In the genomic region with DNA sequence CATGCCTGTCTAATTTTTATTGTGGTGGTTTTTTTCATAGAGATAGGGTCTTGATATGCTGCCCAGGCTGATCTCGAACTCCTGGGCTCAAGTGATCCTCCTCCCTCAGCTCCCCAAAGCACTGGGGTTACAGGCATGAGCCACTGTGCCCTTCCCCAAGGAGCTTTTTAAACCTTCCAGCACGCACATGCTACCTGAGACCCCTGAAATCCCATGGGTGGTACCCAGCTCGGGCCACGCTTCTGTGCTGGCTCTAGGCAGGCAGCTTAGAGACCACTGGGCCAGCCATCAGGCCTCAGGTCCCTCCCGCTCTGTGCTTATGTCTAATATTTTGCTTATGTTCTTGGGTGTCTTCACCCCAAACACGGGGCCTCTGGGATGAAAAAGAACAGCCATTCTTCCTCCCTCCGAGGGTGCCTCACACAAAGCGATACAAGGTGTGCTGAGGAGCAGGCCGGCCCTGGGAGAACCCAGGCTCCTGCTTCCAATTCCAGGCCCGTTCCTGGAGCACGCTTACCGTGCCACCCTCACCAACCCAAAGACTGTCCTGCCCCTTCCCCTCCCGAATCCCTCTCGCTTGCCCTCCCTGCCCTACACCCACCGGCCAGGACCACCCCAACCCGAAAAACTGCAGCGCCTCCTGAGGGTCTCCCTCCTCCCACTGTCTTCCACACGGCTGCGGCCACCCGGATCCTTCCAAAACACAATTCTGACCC, we compare ENCODE assay signal across 22 cellular contexts. TPM values are rescaled to one million over a fixed set of nuclear protein-coding genes. Genes with fewer than 3 reads are reported as not detected.
DNase-seq lines count a peak whose midpoint lies in the region; ATAC-seq and TF ChIP-seq lines count a peak whose summit lies in the region.
"Had no signal": no experiment of that assay in that cellular context is flagged by ENCODE, and none has a peak within 500 bp of the region (broad histone marks: within the 10 kb centered on the region; RNA-seq: fewer than 3 reads in every experiment).

No MANE protein-coding gene starts in this region.

- H3K79me1 ChIP-seq in neuronal stem cell (ENCODE audit: low read depth, low read length), result no peaks in the 10 kb centered on the region

- no peak for TF ChIP-seq CTCF in mesothelial cell of epicardium (IDR thresholded peaks at IDR 0.05; ENCODE audit: unreplicated experiment)

- H2BK120ac ChIP-seq in neuronal stem cell (ENCODE audit: low read depth, low read length), result no peak overlapping the region

- in situ Hi-C loops in G401 (cut with HindIII; ENCODE audit: low sequenced_read_pairs), result no loop called here

- H2AK5ac ChIP-seq in neuronal stem cell (ENCODE audit: low read depth, low read length), result peak overlapping the region; percentile 42

- no peak overlapping the region for H4K91ac ChIP-seq in neuronal stem cell (ENCODE audit: low read depth, low read length, poor library complexity)

- no peak overlapping the region for H2BK5ac ChIP-seq in neuronal stem cell (ENCODE audit: low read length)

- no peak overlapping the region for H2AFZ ChIP-seq in neuronal stem cell (ENCODE audit: low read length)

- ATAC-seq in activated T-cell treated with anti-CD3 and anti-CD28 coated beads, Interleukin-2, amount 50 U/mL, for 4 hours, result no peak
- ATAC-seq in activated naive CD8-positive, alpha-beta T cell treated with anti-CD3 and anti-CD28 coated beads, Interleukin-2, amount 10 ng/mL, durations not matched to agents 7 days and 5 days (ENCODE audit: low read depth), result no peak
- ATAC-seq: activated CD8-positive, alpha-beta memory T cell treated with anti-CD3 and anti-CD28 coated beads, Interleukin-2, amount 10 ng/mL, durations not matched to agents 7 days and 5 days; esophagus mucosa; gastroesophageal sphincter; left colon; right lobe of liver had no signal

- H4K8ac ChIP-seq in neuronal stem cell (ENCODE audit: low read depth, low read length), result no peak overlapping the region

- no CpG with 5 or more reads among the region's 20 CpGs for WGBS in neuronal stem cell (ENCODE audit: extremely low coverage in 2 of 2, insufficient read length in 2 of 2, insufficient replicate concordance in 1 of 2), 2 donors

- H3K27me3 Mint-ChIP-seq in activated T-cell treated with anti-CD3 and anti-CD28 coated beads, Interleukin-2, amount 50 U/mL, for 4 hours (ENCODE audit: low read depth), result no peaks in the 10 kb centered on the region
- H3K27me3 Mint-ChIP-seq in activated naive CD8-positive, alpha-beta T cell treated with anti-CD3 and anti-CD28 coated beads, Interleukin-2, amount 10 ng/mL, durations not matched to agents 7 days and 5 days, result no peaks in the 10 kb centered on the region
- H3K27me3 Mint-ChIP-seq in mesothelial cell of epicardium (ENCODE audit: low read depth), result no peaks in the 10 kb centered on the region
- H3K27me3 Mint-ChIP-seq: activated CD8-positive, alpha-beta memory T cell treated with anti-CD3 and anti-CD28 coated beads, Interleukin-2, amount 10 ng/mL, durations not matched to agents 7 days and 5 days had no signal

- H3K27ac ChIP-seq in neuronal stem cell (replicated peaks; ENCODE audit: low read length), result no peak overlapping the region
- H3K27ac ChIP-seq: gastroesophageal sphincter, right lobe of liver, RWPE1, stomach, upper lobe of left lung had no signal

- H3K27ac Mint-ChIP-seq in activated naive CD8-positive, alpha-beta T cell treated with anti-CD3 and anti-CD28 coated beads, Interleukin-2, amount 10 ng/mL, durations not matched to agents 7 days and 5 days, result peak overlapping the region; percentile 81
- no peak overlapping the region for H3K27ac Mint-ChIP-seq in mesothelial cell of epicardium
- H3K27ac Mint-ChIP-seq: activated CD8-positive, alpha-beta memory T cell treated with anti-CD3 and anti-CD28 coated beads, Interleukin-2, amount 10 ng/mL, durations not matched to agents 7 days and 5 days had no signal

- no peak overlapping the region for H3K4me2 ChIP-seq in neuronal stem cell (ENCODE audit: insufficient read depth, low read length, poor library complexity, severe bottlenecking)

- no peak overlapping the region for H3K14ac ChIP-seq in neuronal stem cell (ENCODE audit: low read length)

- H3K9me3 Mint-ChIP-seq in activated T-cell treated with anti-CD3 and anti-CD28 coated beads, Interleukin-2, amount 50 U/mL, for 4 hours, result no peaks in the 10 kb centered on the region
- no peaks in the 10 kb centered on the region for H3K9me3 Mint-ChIP-seq in activated naive CD8-positive, alpha-beta T cell treated with anti-CD3 and anti-CD28 coated beads, Interleukin-2, amount 10 ng/mL, durations not matched to agents 7 days and 5 days
- no peaks in the 10 kb centered on the region for H3K9me3 Mint-ChIP-seq in mesothelial cell of epicardium
- H3K9me3 Mint-ChIP-seq: H9 had no signal

- H3K4me3 ChIP-seq in neuronal stem cell (ENCODE audit: low read length in 2 of 2), result no peak overlapping the region
- H3K4me3 ChIP-seq: gastroesophageal sphincter, right lobe of liver, stomach, upper lobe of left lung had no signal

- no peak overlapping the region for H3K4ac ChIP-seq in neuronal stem cell (ENCODE audit: low read length)

- H2BK15ac ChIP-seq in neuronal stem cell (ENCODE audit: low read length), result no peak overlapping the region

- H3K4me1 Mint-ChIP-seq in activated T-cell treated with anti-CD3 and anti-CD28 coated beads, Interleukin-2, amount 50 U/mL, for 4 hours (ENCODE audit: low read depth), result peaks cover 82% of the 10 kb centered on the region
- H3K4me1 Mint-ChIP-seq in activated naive CD8-positive, alpha-beta T cell treated with anti-CD3 and anti-CD28 coated beads, Interleukin-2, amount 10 ng/mL, durations not matched to agents 7 days and 5 days, result peaks cover 62% of the 10 kb centered on the region
- H3K4me1 Mint-ChIP-seq in mesothelial cell of epicardium, result peaks cover 30% of the 10 kb centered on the region

- H2BK12ac ChIP-seq in neuronal stem cell (ENCODE audit: low read length), result no peak overlapping the region

- no peak overlapping the region for H3K18ac ChIP-seq in neuronal stem cell (ENCODE audit: low read length)

- H3K27me3 ChIP-seq in neuronal stem cell (ENCODE audit: control insufficient read depth in 3 of 3, insufficient read depth in 3 of 3, low read depth in 1 of 3, low read length in 3 of 3), result peaks cover 0 to 21% (median 0%) of the 10 kb centered on the region in 3 experiments
- H3K27me3 ChIP-seq: gastroesophageal sphincter, right lobe of liver, stomach, upper lobe of left lung had no signal

- no peaks in the 10 kb centered on the region for H3K36me3 ChIP-seq in neuronal stem cell (replicated peaks in 1 of 2; ENCODE audit: control insufficient read depth in 2 of 2, insufficient read depth in 2 of 2, low read length in 2 of 2)
- H3K36me3 ChIP-seq: gastroesophageal sphincter, right lobe of liver, stomach, upper lobe of left lung had no signal

- no peak for DNase-seq in activated T-cell treated with anti-CD3 and anti-CD28 coated beads, Interleukin-2, amount 50 U/mL, for 4 hours
- DNase-seq in activated T-cell treated with anti-CD3 and anti-CD28 coated beads for 4 hours, result no peak
- peak; percentile 29 for DNase-seq in G401 (ENCODE audit: low spot score)
- DNase-seq in activated naive CD8-positive, alpha-beta T cell treated with anti-CD3 and anti-CD28 coated beads, Interleukin-2, amount 10 ng/mL, durations not matched to agents 7 days and 5 days, result peak; percentile 23
- no peak for DNase-seq in neuronal stem cell (ENCODE audit: low spot score)
- no peak for DNase-seq in stimulated activated CD4-positive, alpha-beta T cell treated with anti-CD3 and anti-CD28 coated beads, Interleukin-4, amount 100 ng/mL, for 4 hours
- DNase-seq in NCI-H1436 treated with DMSO at 0.1 percent for 48 hours (lab: John Stamatoyannopoulos, UW), result no peak
- DNase-seq in mesothelial cell of epicardium (ENCODE audit: low spot score in 2 of 2, unreplicated experiment in 2 of 2), result no peak
- DNase-seq: activated CD8-positive, alpha-beta memory T cell treated with anti-CD3 and anti-CD28 coated beads, Interleukin-2, amount 10 ng/mL, durations not matched to agents 7 days and 5 days; Caco-2; H9; IMR-90; left colon; MM.1S; NCI-H187; NCI-H345; right lobe of liver; stomach; upper lobe of left lung had no signal

- H3K23ac ChIP-seq in neuronal stem cell (ENCODE audit: low read depth, low read length, poor library complexity), result no peak overlapping the region

- H3K4me1 ChIP-seq in neuronal stem cell (ENCODE audit: control insufficient read depth in 2 of 2, insufficient read depth in 1 of 2, low read depth in 1 of 2, low read length in 2 of 2), result peaks cover 8 to 14% of the 10 kb centered on the region in 2 donors
- H3K4me1 ChIP-seq: gastroesophageal sphincter, right lobe of liver had no signal

- H3K36me3 Mint-ChIP-seq in activated T-cell treated with anti-CD3 and anti-CD28 coated beads, Interleukin-2, amount 50 U/mL, for 4 hours (ENCODE audit: insufficient read depth), result peaks cover 10% of the 10 kb centered on the region
- H3K36me3 Mint-ChIP-seq in activated naive CD8-positive, alpha-beta T cell treated with anti-CD3 and anti-CD28 coated beads, Interleukin-2, amount 10 ng/mL, durations not matched to agents 7 days and 5 days, result peaks cover 40% of the 10 kb centered on the region
- no peaks in the 10 kb centered on the region for H3K36me3 Mint-ChIP-seq in mesothelial cell of epicardium

- POLR2A ChIA-PET in activated naive CD8-positive, alpha-beta T cell treated with anti-CD3 and anti-CD28 coated beads, Interleukin-2, amount 10 ng/mL, durations not matched to agents 7 days and 5 days (lab: Charles Lee), result interaction anchor here (2.0 to 2.4 kb wide), 2 partner anchors 8 to 12 kb away, joined by 5 to 9 read pairs; no protein-coding TSS in a partner anchor

- peak overlapping the region; percentile 50 for H3K4me3 Mint-ChIP-seq in activated T-cell treated with anti-CD3 and anti-CD28 coated beads, Interleukin-2, amount 50 U/mL, for 4 hours
- peak overlapping the region; percentile 59 for H3K4me3 Mint-ChIP-seq in activated naive CD8-positive, alpha-beta T cell treated with anti-CD3 and anti-CD28 coated beads, Interleukin-2, amount 10 ng/mL, durations not matched to agents 7 days and 5 days
- no peak overlapping the region for H3K4me3 Mint-ChIP-seq in mesothelial cell of epicardium
- H3K4me3 Mint-ChIP-seq: activated CD8-positive, alpha-beta memory T cell treated with anti-CD3 and anti-CD28 coated beads, Interleukin-2, amount 10 ng/mL, durations not matched to agents 7 days and 5 days; H9 had no signal

- H3K9ac ChIP-seq in neuronal stem cell (ENCODE audit: low read depth, low read length, poor library complexity), result no peak overlapping the region

- H3K9me3 ChIP-seq in neuronal stem cell (replicated peaks in 1 of 2; ENCODE audit: control insufficient read depth in 2 of 2, insufficient read depth in 1 of 2, low read depth in 1 of 2, low read length in 2 of 2), result no peaks in the 10 kb centered on the region
- H3K9me3 ChIP-seq: Caco-2, gastroesophageal sphincter, right lobe of liver, stomach, upper lobe of left lung had no signal

RNA-seq across cellular contexts. Expression of gene SPOCK2, which starts 10.9 kb away (rescaled TPM):
- total RNA-seq in activated T-cell treated with anti-CD3 and anti-CD28 coated beads, Interleukin-2, amount 50 U/mL, for 4 hours, result 10 to 100 TPM; 74.7 to 85.7 (median 83.2) TPM
- 0.12 and 0.17 TPM in 2 replicates for total RNA-seq in G401 (2014; rRNA removed; shearing (Covaris generic))
- total RNA-seq in activated naive CD8-positive, alpha-beta T cell treated with anti-CD3 and anti-CD28 coated beads, Interleukin-2, amount 10 ng/mL, durations not matched to agents 7 days and 5 days, result 100 to 1,000 TPM; 370 to 371 TPM
- 1.0 TPM for polyA plus RNA-seq in neuronal stem cell (2013, experiment 1 of 2)
- 1.0 TPM for polyA plus RNA-seq in neuronal stem cell (2013, experiment 2 of 2)
- total RNA-seq in mesothelial cell of epicardium, result 26.7 to 32.4 TPM (median 28.5 TPM) in 3 replicates
- total RNA-seq: IMR-90 had no signal

Comparison
In these comparisons a context has a peak if more than half of its experiments do, and no peak if none do; other contexts are left out.
1. DNase-seq: peak in G401 (single experiment) and activated naive CD8-positive, alpha-beta T cell treated with anti-CD3 and anti-CD28 coated beads, Interleukin-2, amount 10 ng/mL, durations not matched to agents 7 days and 5 days (single experiment); none in activated T-cell treated with anti-CD3 and anti-CD28 coated beads, Interleukin-2, amount 50 U/mL, for 4 hours (single experiment), activated T-cell treated with anti-CD3 and anti-CD28 coated beads for 4 hours (single experiment), neuronal stem cell (single experiment), stimulated activated CD4-positive, alpha-beta T cell treated with anti-CD3 and anti-CD28 coated beads, Interleukin-4, amount 100 ng/mL, for 4 hours (0 of 2), NCI-H1436 treated with DMSO at 0.1 percent for 48 hours (single experiment) and mesothelial cell of epicardium (0 of 2).
2. RNA of gene SPOCK2, which starts 10.9 kb away (total RNA-seq): 370 to 371 TPM in activated naive CD8-positive, alpha-beta T cell treated with anti-CD3 and anti-CD28 coated beads, Interleukin-2, amount 10 ng/mL, durations not matched to agents 7 days and 5 days, 74.7 to 85.7 TPM in activated T-cell treated with anti-CD3 and anti-CD28 coated beads, Interleukin-2, amount 50 U/mL, for 4 hours and 26.7 to 32.4 TPM in mesothelial cell of epicardium; 0.12 to 0.17 TPM in G401; every median in the first group is over 10 times any median in the second.